In the genomic region with DNA sequence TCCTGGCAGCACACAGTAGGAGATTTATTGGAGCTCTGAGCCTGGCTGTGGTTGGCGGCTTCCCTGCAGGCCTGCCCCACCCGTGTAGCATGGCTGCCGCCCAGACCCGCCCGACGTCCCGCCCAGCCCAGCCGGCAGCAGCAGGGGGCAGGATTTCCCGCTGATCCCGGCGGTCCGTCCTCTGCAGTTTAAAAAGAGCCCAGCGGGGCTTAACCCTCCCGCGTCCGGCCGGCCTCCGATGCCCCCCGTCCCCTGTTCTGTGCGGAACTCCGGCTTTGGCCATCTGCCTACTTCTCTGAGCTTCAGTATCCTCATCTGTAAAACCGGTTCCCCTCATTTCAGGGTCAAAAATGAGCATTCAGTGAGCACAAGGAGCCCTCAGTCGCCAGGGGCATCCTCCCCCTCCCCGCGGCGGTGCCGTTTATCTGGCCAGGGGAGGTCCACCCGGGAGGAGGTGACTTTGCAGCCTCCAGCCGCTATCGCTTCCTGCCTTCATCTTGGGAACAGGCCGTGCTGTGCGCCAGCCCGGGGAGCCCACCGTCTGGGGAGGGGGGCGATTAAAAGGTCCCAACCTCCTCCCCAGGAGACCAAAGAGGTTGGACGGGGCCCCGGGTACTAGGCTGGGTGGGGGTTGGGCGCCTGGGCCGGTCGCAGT, we compare ENCODE assay signal across 8 cellular contexts. TPM values are rescaled to one million over a fixed set of nuclear protein-coding genes. Genes with fewer than 3 reads are reported as not detected.
DNase-seq lines count a peak whose midpoint lies in the region; ATAC-seq and TF ChIP-seq lines count a peak whose summit lies in the region.

A gene (plus strand): TSS at position 476 of the 655 bp plus-strand sequence. CDS start 1,456 bp downstream, outside the sequence.

- H3K36me3 ChIP-seq in WERI-Rb-1 (peaks cover 7% of the 10 kb centered on the region; the same call in 1 of the 2 replicates), liver (ENCODE audit: control insufficient read depth in 4 of 4, insufficient read depth in 3 of 4, low read depth in 1 of 4, low read length in 3 of 4) (no peaks in the 10 kb centered on the region)
- H3K36me3 ChIP-seq in effector memory CD4-positive, alpha-beta T cell (ENCODE audit: control insufficient read depth, insufficient read depth, low read length): no peaks in the 10 kb centered on the region

- peak within 1 kb of the TSS; percentile 98 for H3K27ac ChIP-seq in WERI-Rb-1
- peak within 1 kb of the TSS; percentile 21 for H3K27ac ChIP-seq in effector memory CD4-positive, alpha-beta T cell (ENCODE audit: insufficient read depth, low read length, poor library complexity, severe bottlenecking)
- H3K27ac ChIP-seq in liver (ENCODE audit: low read depth in 1 of 2, low read length in 2 of 2): peak within 1 kb of the TSS in 1 of 2 donors; percentile 67

- peak; percentile 64 for TF ChIP-seq CTCF in WERI-Rb-1 (IDR thresholded peaks at IDR 0.05; ENCODE audit: low read depth, low read length)
- TF ChIP-seq CTCF in liver (IDR thresholded peaks at IDR 0.05; ENCODE audit: low read depth, low read length, missing input control): peak; percentile 67

- H3K4me3 ChIP-seq in WERI-Rb-1 (ENCODE audit: low read depth, low read length) (peak within 1 kb of the TSS; percentile 60), liver (ENCODE audit: low read depth in 1 of 3, low read length in 3 of 3) (peak within 1 kb of the TSS; percentile 61 to 89 (median 75))
- peak within 1 kb of the TSS; percentile 73 for H3K4me3 ChIP-seq in effector memory CD4-positive, alpha-beta T cell (ENCODE audit: insufficient read depth, low read depth, low read length, poor library complexity, severe bottlenecking)

- WGBS in liver: under 1% methylated on average over 40 of the region's 40 CpGs

- peak within 1 kb of the TSS in 1 of 2 donors; percentile 68 for H3K9ac ChIP-seq in liver (ENCODE audit: low read depth in 1 of 2, low read length in 2 of 2)

- no peak for ATAC-seq in GM21723 (IDR thresholded peaks at IDR 0.05; ENCODE audit: unreplicated experiment)

- no peaks in the 10 kb centered on the region for H3K27me3 ChIP-seq in WERI-Rb-1 (ENCODE audit: insufficient read depth, low read depth, severe bottlenecking)
- no peaks in the 10 kb centered on the region for H3K27me3 ChIP-seq in effector memory CD4-positive, alpha-beta T cell (replicated peaks; ENCODE audit: control insufficient read depth, insufficient read depth, low read length, poor library complexity, severe bottlenecking)
- H3K27me3 ChIP-seq in liver (ENCODE audit: control insufficient read depth in 4 of 4, insufficient read depth in 4 of 4, low read length in 3 of 4): no peaks in the 10 kb centered on the region

- no peaks in the 10 kb centered on the region for H3K9me3 ChIP-seq in WERI-Rb-1 (ENCODE audit: severe bottlenecking)
- H3K9me3 ChIP-seq in effector memory CD4-positive, alpha-beta T cell (ENCODE audit: control insufficient read depth, low read length): no peaks in the 10 kb centered on the region
- no peaks in the 10 kb centered on the region for H3K9me3 ChIP-seq in liver (ENCODE audit: control insufficient read depth in 4 of 4, low read length in 3 of 4)

- H3K4me1 ChIP-seq in effector memory CD4-positive, alpha-beta T cell (ENCODE audit: control insufficient read depth, insufficient read depth, low read length, poor library complexity, severe bottlenecking): peaks cover 30% of the 10 kb centered on the region
- H3K4me1 ChIP-seq in liver (ENCODE audit: control insufficient read depth in 4 of 4, insufficient read depth in 4 of 4, low read length in 3 of 4): peaks cover 19 to 63% (median 38%) of the 10 kb centered on the region in 4 donors

- peak; percentile 76 to 80 for TF ChIP-seq RAD21 in liver (IDR thresholded peaks at IDR 0.05)

- peak; percentile 67 for DNase-seq in activated CD4-positive, alpha-beta T cell treated with anti-CD3 and anti-CD28 coated beads for 48 hours
- DNase-seq in activated CD4-positive, alpha-beta T cell treated with anti-CD3 and anti-CD28 coated beads for 4 hours: no peak
- DNase-seq in NCI-H146 treated with DMSO at 0.1 percent for 48 hours (lab: John Stamatoyannopoulos, UW; ENCODE audit: unreplicated experiment) (peak; percentile 41), WERI-Rb-1 (peak; percentile 94)
- peak in 1 of 3 donors; percentile 13 for DNase-seq in effector memory CD4-positive, alpha-beta T cell
- peak; percentile 69 for DNase-seq in stimulated activated CD8-positive, alpha-beta memory T cell treated with anti-CD3 and anti-CD28 coated beads, Interleukin-4, amount 100 ng/mL, for 48 hours

TF ChIP-seq in liver, 16 proteins besides CTCF, POLR2A, EP300 and RAD21:
- TF ChIP-seq, protein P1, sequence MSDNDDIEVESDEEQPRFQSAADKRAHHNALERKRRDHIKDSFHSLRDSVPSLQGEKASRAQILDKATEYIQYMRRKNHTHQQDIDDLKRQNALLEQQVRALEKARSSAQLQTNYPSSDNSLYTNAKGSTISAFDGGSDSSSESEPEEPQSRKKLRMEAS (IDR thresholded peaks at IDR 0.05): no peak
- TF ChIP-seq YY1 (IDR thresholded peaks at IDR 0.05): peak; percentile 73
- TF ChIP-seq TAF1 (conservative IDR thresholded peaks at IDR 0.05): no peak
- TF ChIP-seq HNF4A (conservative IDR thresholded peaks at IDR 0.05): no peak
- TF ChIP-seq, protein P2, sequence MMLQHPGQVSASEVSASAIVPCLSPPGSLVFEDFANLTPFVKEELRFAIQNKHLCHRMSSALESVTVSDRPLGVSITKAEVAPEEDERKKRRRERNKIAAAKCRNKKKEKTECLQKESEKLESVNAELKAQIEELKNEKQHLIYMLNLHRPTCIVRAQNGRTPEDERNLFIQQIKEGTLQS (IDR thresholded peaks at IDR 0.05): no peak
- TF ChIP-seq JUND (IDR thresholded peaks at IDR 0.05): no peak
- peak; percentile 61 for TF ChIP-seq NR2F2 (IDR thresholded peaks at IDR 0.05)
- TF ChIP-seq FOXA1 (IDR thresholded peaks at IDR 0.05): no peak
- peak in 1 of 2 donors; percentile 31 for TF ChIP-seq RXRA (IDR thresholded peaks at IDR 0.05)
- peak; percentile 36 for TF ChIP-seq SP1 (IDR thresholded peaks at IDR 0.05)
- TF ChIP-seq, protein P3, sequence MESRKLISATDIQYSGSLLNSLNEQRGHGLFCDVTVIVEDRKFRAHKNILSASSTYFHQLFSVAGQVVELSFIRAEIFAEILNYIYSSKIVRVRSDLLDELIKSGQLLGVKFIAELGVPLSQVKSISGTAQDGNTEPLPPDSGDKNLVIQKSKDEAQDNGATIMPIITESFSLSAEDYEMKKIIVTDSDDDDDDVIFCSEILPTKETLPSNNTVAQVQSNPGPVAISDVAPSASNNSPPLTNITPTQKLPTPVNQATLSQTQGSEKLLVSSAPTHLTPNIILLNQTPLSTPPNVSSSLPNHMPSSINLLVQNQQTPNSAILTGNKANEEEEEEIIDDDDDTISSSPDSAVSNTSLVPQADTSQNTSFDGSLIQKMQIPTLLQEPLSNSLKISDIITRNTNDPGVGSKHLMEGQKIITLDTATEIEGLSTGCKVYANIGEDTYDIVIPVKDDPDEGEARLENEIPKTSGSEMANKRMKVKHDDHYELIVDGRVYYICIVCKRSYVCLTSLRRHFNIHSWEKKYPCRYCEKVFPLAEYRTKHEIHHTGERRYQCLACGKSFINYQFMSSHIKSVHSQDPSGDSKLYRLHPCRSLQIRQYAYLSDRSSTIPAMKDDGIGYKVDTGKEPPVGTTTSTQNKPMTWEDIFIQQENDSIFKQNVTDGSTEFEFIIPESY (IDR thresholded peaks at IDR 0.05): no peak
- no peak for TF ChIP-seq FOXA2 (IDR thresholded peaks at IDR 0.05)
- TF ChIP-seq, protein P4, sequence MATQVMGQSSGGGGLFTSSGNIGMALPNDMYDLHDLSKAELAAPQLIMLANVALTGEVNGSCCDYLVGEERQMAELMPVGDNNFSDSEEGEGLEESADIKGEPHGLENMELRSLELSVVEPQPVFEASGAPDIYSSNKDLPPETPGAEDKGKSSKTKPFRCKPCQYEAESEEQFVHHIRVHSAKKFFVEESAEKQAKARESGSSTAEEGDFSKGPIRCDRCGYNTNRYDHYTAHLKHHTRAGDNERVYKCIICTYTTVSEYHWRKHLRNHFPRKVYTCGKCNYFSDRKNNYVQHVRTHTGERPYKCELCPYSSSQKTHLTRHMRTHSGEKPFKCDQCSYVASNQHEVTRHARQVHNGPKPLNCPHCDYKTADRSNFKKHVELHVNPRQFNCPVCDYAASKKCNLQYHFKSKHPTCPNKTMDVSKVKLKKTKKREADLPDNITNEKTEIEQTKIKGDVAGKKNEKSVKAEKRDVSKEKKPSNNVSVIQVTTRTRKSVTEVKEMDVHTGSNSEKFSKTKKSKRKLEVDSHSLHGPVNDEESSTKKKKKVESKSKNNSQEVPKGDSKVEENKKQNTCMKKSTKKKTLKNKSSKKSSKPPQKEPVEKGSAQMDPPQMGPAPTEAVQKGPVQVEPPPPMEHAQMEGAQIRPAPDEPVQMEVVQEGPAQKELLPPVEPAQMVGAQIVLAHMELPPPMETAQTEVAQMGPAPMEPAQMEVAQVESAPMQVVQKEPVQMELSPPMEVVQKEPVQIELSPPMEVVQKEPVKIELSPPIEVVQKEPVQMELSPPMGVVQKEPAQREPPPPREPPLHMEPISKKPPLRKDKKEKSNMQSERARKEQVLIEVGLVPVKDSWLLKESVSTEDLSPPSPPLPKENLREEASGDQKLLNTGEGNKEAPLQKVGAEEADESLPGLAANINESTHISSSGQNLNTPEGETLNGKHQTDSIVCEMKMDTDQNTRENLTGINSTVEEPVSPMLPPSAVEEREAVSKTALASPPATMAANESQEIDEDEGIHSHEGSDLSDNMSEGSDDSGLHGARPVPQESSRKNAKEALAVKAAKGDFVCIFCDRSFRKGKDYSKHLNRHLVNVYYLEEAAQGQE (IDR thresholded peaks at IDR 0.05): no peak
TF ChIP-seq in liver: peak in this region for 4.

RNA-seq across cellular contexts. Expression of the gene that starts here (rescaled TPM):
- 10 to 100 TPM in 1 of 2 donors, 1 to 10 TPM in 1; 6.6 to 11.4 TPM for total RNA-seq in liver
- polyA plus RNA-seq in liver: 10 to 100 TPM in 1 of 2 donors, 1 to 10 TPM in 1; 4.0 to 11.2 TPM

Comparison
In these comparisons a context has a peak if more than half of its experiments do, and no peak if none do; other contexts are left out.
1. DNase-seq: peak in activated CD4-positive, alpha-beta T cell treated with anti-CD3 and anti-CD28 coated beads for 48 hours (single experiment), NCI-H146 treated with DMSO at 0.1 percent for 48 hours (single experiment), WERI-Rb-1 (single experiment) and stimulated activated CD8-positive, alpha-beta memory T cell treated with anti-CD3 and anti-CD28 coated beads, Interleukin-4, amount 100 ng/mL, for 48 hours (single experiment); none in activated CD4-positive, alpha-beta T cell treated with anti-CD3 and anti-CD28 coated beads for 4 hours (0 of 2).
2. Peak in every context shown above with its lines, with median percentiles within 50 percentile points of each other: H3K4me3 ChIP-seq.